ENCODE assay signal across 8 cellular contexts in the genomic region with DNA sequence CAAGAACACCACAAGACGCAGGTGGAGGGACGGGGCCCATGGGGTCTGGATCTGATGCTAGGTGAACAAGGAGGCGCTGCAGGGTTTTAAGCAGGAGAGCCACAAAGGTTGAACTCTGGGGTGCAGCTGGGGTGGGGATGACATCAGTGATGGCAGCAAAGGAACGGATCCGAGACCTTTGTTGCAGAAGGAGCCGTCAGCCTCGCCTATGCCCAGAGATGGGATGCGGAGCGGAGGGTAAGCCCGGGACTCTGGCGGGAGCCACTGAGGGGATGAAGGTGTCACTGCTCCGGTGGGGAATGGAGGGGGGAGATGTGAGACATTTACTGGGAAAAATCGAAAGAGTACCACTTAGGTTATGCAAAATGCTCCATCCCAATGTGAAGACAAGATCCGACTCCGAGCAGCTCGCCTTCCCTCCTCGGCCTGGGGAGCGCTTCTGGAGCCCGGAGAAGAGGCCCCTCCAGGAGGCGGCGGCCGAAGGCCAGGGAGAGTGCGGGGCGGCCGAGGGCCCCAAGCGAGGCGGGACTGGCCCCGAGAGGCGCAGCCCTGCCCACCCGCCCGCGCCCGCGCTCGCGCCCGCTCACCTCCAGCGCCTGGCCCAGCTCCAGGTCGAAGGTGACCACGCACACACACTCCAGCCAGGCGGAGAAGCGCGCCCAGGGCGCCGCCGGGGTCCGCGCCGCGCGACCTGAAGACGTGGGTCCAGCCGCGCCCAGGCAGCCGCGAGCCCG. TPM values are rescaled to one million over a fixed set of nuclear protein-coding genes. Genes with fewer than 3 reads are reported as not detected.
A peak's percentile ranks its signal among the peaks of the same experiment; 100 is the strongest.
DNase-seq lines count a peak whose midpoint lies in the region; ATAC-seq and TF ChIP-seq lines count a peak whose summit lies in the region.

No MANE protein-coding gene starts in this region.

- H3K27ac ChIP-seq in liver (ENCODE audit: low read depth in 1 of 2, low read length in 2 of 2) (no peak overlapping the region), tibial nerve (peak overlapping the region; percentile 48 to 94 (median 66))

- no peaks in the 10 kb centered on the region for H3K36me3 Mint-ChIP-seq in activated naive CD4-positive, alpha-beta T cell treated with anti-CD3 and anti-CD28 coated beads, Interleukin-2, amount 10 ng/mL, durations not matched to agents 7 days and 5 days
- no peaks in the 10 kb centered on the region for H3K36me3 Mint-ChIP-seq in activated naive CD8-positive, alpha-beta T cell treated with anti-CD3 and anti-CD28 coated beads for 36 hours

- H3K9ac ChIP-seq in liver (ENCODE audit: low read depth in 1 of 2, low read length in 2 of 2) = no peak overlapping the region

- peaks cover 58% of the 10 kb centered on the region for H3K27me3 Mint-ChIP-seq in activated naive CD4-positive, alpha-beta T cell treated with anti-CD3 and anti-CD28 coated beads, Interleukin-2, amount 10 ng/mL, durations not matched to agents 7 days and 5 days
- H3K27me3 Mint-ChIP-seq in activated naive CD8-positive, alpha-beta T cell treated with anti-CD3 and anti-CD28 coated beads for 36 hours = peaks cover 13% of the 10 kb centered on the region

- H3K9me3 Mint-ChIP-seq in activated naive CD4-positive, alpha-beta T cell treated with anti-CD3 and anti-CD28 coated beads, Interleukin-2, amount 10 ng/mL, durations not matched to agents 7 days and 5 days = no peaks in the 10 kb centered on the region
- H3K9me3 Mint-ChIP-seq in activated naive CD8-positive, alpha-beta T cell treated with anti-CD3 and anti-CD28 coated beads for 36 hours = no peaks in the 10 kb centered on the region

- H3K9me3 ChIP-seq in liver (ENCODE audit: control insufficient read depth in 4 of 4, low read length in 3 of 4) (no peaks in the 10 kb centered on the region), tibial nerve (no peaks in the 10 kb centered on the region)

- CTCF ChIA-PET in activated naive CD4-positive, alpha-beta T cell treated with anti-CD3 and anti-CD28 coated beads, Interleukin-2, amount 10 ng/mL, durations not matched to agents 7 days and 5 days (lab: Charles Lee) = interaction anchor here (0.7 to 4.5 kb wide), 9 partner anchors 10 to 294 kb away, joined by 3 to 23 read pairs (median 4); no protein-coding TSS in a partner anchor

- peak overlapping the region; percentile 75 for H3K4me3 Mint-ChIP-seq in activated naive CD4-positive, alpha-beta T cell treated with anti-CD3 and anti-CD28 coated beads, Interleukin-2, amount 10 ng/mL, durations not matched to agents 7 days and 5 days
- H3K4me3 Mint-ChIP-seq in activated naive CD8-positive, alpha-beta T cell treated with anti-CD3 and anti-CD28 coated beads for 36 hours = peak overlapping the region; percentile 80

- DNase-seq in activated naive CD4-positive, alpha-beta T cell treated with anti-CD3 and anti-CD28 coated beads, Interleukin-2, amount 10 ng/mL, durations not matched to agents 7 days and 5 days = no peak
- no peak for DNase-seq in activated naive CD4-positive, alpha-beta T cell (lab: John Stamatoyannopoulos, UW)
- no peak for DNase-seq in activated naive CD8-positive, alpha-beta T cell treated with anti-CD3 and anti-CD28 coated beads for 36 hours
- DNase-seq in tibial nerve (ENCODE audit: low spot score in 2 of 2) (no peak), NCI-H146 (lab: John Stamatoyannopoulos, UW) (no peak)

- H3K4me1 ChIP-seq in liver (ENCODE audit: control insufficient read depth in 4 of 4, insufficient read depth in 4 of 4, low read length in 3 of 4) = peaks cover 0 to 15% (median 10%) of the 10 kb centered on the region in 4 donors
- H3K4me1 ChIP-seq in tibial nerve = peaks cover 0 to 20% (median 16%) of the 10 kb centered on the region in 4 donors

- H3K27me3 ChIP-seq in liver (ENCODE audit: control insufficient read depth in 4 of 4, insufficient read depth in 4 of 4, low read length in 3 of 4) (no peaks in the 10 kb centered on the region), tibial nerve (no peaks in the 10 kb centered on the region)

- no peak for TF ChIP-seq POLR2A in tibial nerve (IDR thresholded peaks at IDR 0.05)

- TF ChIP-seq EP300 in tibial nerve (IDR thresholded peaks at IDR 0.05) = no peak

- TF ChIP-seq RAD21 in liver (IDR thresholded peaks at IDR 0.05) = no peak

- WGBS in liver = 19% methylated on average over 57 of the region's 57 CpGs
- 17 to 20% methylated on average over 27 to 30 of the region's 57 CpGs for WGBS in tibial nerve, 2 donors

- H3K4me3 ChIP-seq in liver (ENCODE audit: low read depth in 1 of 3, low read length in 3 of 3) (peak overlapping the region; percentile 41 to 85 (median 52)), tibial nerve (peak overlapping the region; percentile 25 to 96 (median 75))

- ATAC-seq in HG03432 (IDR thresholded peaks at IDR 0.05; ENCODE audit: unreplicated experiment) = no peak
- ATAC-seq in GM19351 (IDR thresholded peaks at IDR 0.05; ENCODE audit: unreplicated experiment) = no peak

- peak overlapping the region; percentile 15 for H3K27ac Mint-ChIP-seq in activated naive CD4-positive, alpha-beta T cell treated with anti-CD3 and anti-CD28 coated beads, Interleukin-2, amount 10 ng/mL, durations not matched to agents 7 days and 5 days
- H3K27ac Mint-ChIP-seq in activated naive CD8-positive, alpha-beta T cell treated with anti-CD3 and anti-CD28 coated beads for 36 hours = peak overlapping the region; percentile 48

- H3K4me1 Mint-ChIP-seq in activated naive CD4-positive, alpha-beta T cell treated with anti-CD3 and anti-CD28 coated beads, Interleukin-2, amount 10 ng/mL, durations not matched to agents 7 days and 5 days = peaks cover 13% of the 10 kb centered on the region
- H3K4me1 Mint-ChIP-seq in activated naive CD8-positive, alpha-beta T cell treated with anti-CD3 and anti-CD28 coated beads for 36 hours = peaks cover 7% of the 10 kb centered on the region

- H3K36me3 ChIP-seq in liver (ENCODE audit: control insufficient read depth in 4 of 4, insufficient read depth in 3 of 4, low read depth in 1 of 4, low read length in 3 of 4) = no peaks in the 10 kb centered on the region
- H3K36me3 ChIP-seq in tibial nerve = no peaks in the 10 kb centered on the region

- TF ChIP-seq CTCF in liver (IDR thresholded peaks at IDR 0.05; ENCODE audit: low read depth, low read length, missing input control) = no peak
- no peak for TF ChIP-seq CTCF in tibial nerve (IDR thresholded peaks at IDR 0.05)

TF ChIP-seq in liver, 16 proteins besides CTCF, POLR2A, EP300 and RAD21:
- TF ChIP-seq NR2F2 (IDR thresholded peaks at IDR 0.05) (no peak), TAF1 (conservative IDR thresholded peaks at IDR 0.05) (no peak), HNF4G (IDR thresholded peaks at IDR 0.05) (no peak), SP1 (IDR thresholded peaks at IDR 0.05) (no peak), FOXA1 (IDR thresholded peaks at IDR 0.05) (no peak), YY1 (IDR thresholded peaks at IDR 0.05) (no peak), GABPA (IDR thresholded peaks at IDR 0.05 in 1 of 2, conservative IDR thresholded peaks at IDR 0.05 in 1 of 2) (no peak)

RNA-seq across cellular contexts. Expression of a gene that starts 0.4 kb away (rescaled TPM):
- total RNA-seq in activated naive CD8-positive, alpha-beta T cell treated with anti-CD3 and anti-CD28 coated beads for 36 hours = 1 to 10 TPM; 4.2 to 4.7 TPM
- 1 to 10 TPM; 1.1 to 1.2 TPM for total RNA-seq in liver
- 1 to 10 TPM in 1 of 2 donors, under 1 TPM in 1; 0.86 to 1.0 TPM for polyA plus RNA-seq in liver
- 10 to 100 TPM in 3 of 4 donors, 1 to 10 TPM in 1; 8.6 to 13.1 (median 11.7) TPM for total RNA-seq in tibial nerve

RNA-seq across cellular contexts. Expression of a gene that starts 16.7 kb away (rescaled TPM):
- 10 to 100 TPM; 38.3 to 41.2 TPM for total RNA-seq in activated naive CD8-positive, alpha-beta T cell treated with anti-CD3 and anti-CD28 coated beads for 36 hours
- 100 to 1,000 TPM in 1 of 2 donors, 10 to 100 TPM in 1; 51.7 to 117 TPM for total RNA-seq in liver
- polyA plus RNA-seq in liver = 10 to 100 TPM; 28.8 to 42.6 TPM
- 100 to 1,000 TPM in 1 of 4 donors, 10 to 100 TPM in 3; 55.9 to 112 (median 76.7) TPM for total RNA-seq in tibial nerve

RNA-seq across cellular contexts. Expression of a gene that starts 18.9 kb away (rescaled TPM):
- total RNA-seq in activated naive CD8-positive, alpha-beta T cell treated with anti-CD3 and anti-CD28 coated beads for 36 hours = 10 to 100 TPM; 16.1 to 16.8 TPM
- total RNA-seq in liver = 10 to 100 TPM; 28.8 to 95.7 TPM
- 10 to 100 TPM; 60.1 to 87.8 TPM for polyA plus RNA-seq in liver
- total RNA-seq in tibial nerve = 100 to 1,000 TPM; 135 to 193 (median 165) TPM

RNA-seq across cellular contexts. Expression of a gene that starts 56.2 kb away (rescaled TPM):
- 1 to 10 TPM; 3.2 to 3.3 TPM for total RNA-seq in activated naive CD8-positive, alpha-beta T cell treated with anti-CD3 and anti-CD28 coated beads for 36 hours
- 1 to 10 TPM in 1 of 2 donors, under 1 TPM in 1; 0.65 to 1.2 TPM for total RNA-seq in liver
- 1 to 10 TPM in 1 of 2 donors, under 1 TPM in 1; 0.83 to 2.0 TPM for polyA plus RNA-seq in liver
- total RNA-seq in tibial nerve = 10 to 100 TPM in 3 of 4 donors, 1 to 10 TPM in 1; 8.7 to 33.3 (median 19.6) TPM

Comparison
In these comparisons a context has a peak if more than half of its experiments do, and no peak if none do; other contexts are left out.
1. H3K27ac ChIP-seq: peak in tibial nerve (4 of 4); none in liver (0 of 2).